ENCODE assay signal across 25 cellular contexts in the genomic region with DNA sequence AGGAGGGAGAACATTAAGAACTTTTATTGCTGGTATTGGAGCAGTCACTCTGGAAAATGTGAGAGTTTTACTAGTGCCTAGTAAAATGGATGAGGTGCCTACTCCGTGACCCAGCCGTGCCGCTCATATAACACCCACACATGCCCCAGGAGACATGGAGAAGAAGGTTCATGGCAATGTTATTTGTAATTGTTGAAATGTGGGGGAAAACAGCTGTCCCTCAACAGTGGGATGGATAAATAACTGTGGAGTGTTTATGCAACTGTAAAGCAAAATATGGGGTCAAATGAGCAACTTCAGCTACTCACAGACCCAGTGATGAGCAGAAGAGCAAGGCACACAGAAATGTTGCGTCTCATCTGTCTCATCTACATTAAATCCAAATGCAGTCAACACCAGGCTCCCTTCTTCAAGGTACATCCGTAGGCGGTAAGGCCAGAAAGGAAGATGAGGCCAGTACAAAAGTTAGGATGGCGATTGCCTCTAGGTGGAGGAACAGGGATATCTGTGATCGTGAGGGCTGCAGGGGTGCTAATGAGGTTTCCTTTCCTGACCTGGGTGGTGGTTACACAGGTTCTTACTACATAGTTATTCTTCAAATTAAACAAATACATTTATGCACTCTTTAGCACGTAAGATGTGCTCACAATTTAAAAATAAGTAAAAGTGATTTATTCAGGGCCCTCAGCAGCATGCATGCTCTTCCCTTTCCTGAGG. TPM values are rescaled to one million over a fixed set of nuclear protein-coding genes. Genes with fewer than 3 reads are reported as not detected.
DNase-seq lines count a peak whose midpoint lies in the region; ATAC-seq and TF ChIP-seq lines count a peak whose summit lies in the region.
"Had no signal": no experiment of that assay in that cellular context is flagged by ENCODE, and none has a peak within 500 bp of the region (broad histone marks: within the 10 kb centered on the region; RNA-seq: fewer than 3 reads in every experiment).

No MANE protein-coding gene starts in this region.

- H2BK15ac ChIP-seq in IMR-90 (ENCODE audit: low read depth, low read length), result peak overlapping the region; percentile 31; the same call in 1 of the 3 replicates

- no peaks in the 10 kb centered on the region for H3K9me3 Mint-ChIP-seq in endodermal cell
- H3K9me3 Mint-ChIP-seq: activated CD8-positive, alpha-beta T cell treated with anti-CD3 and anti-CD28 coated beads for 36 hours; activated T-cell treated with anti-CD3 and anti-CD28 coated beads, Interleukin-2, amount 50 U/mL, for 24 hours; CD4-positive, alpha-beta memory T cell; effector memory CD8-positive, alpha-beta T cell; memory B cell; natural killer cell had no signal

- DNase-seq in IMR-90 (no peak), endodermal cell (no peak), osteoblast (ENCODE audit: insufficient read length, low spot score, missing footprints) (peak; percentile 89), NCI-H2081 (lab: John Stamatoyannopoulos, UW) (no peak), NCI-H2227 treated with DMSO at 0.1 percent for 48 hours (lab: John Stamatoyannopoulos, UW) (no peak)
- DNase-seq: activated CD4-positive, CD25-positive, alpha-beta regulatory T cell; activated CD8-positive, alpha-beta T cell treated with anti-CD3 and anti-CD28 coated beads for 36 hours; activated T-cell treated with anti-CD3 and anti-CD28 coated beads, Interleukin-2, amount 50 U/mL, for 24 hours; CD4-positive, alpha-beta memory T cell; DMS79; effector memory CD8-positive, alpha-beta T cell; esophagus squamous epithelium; left cardiac atrium; natural killer cell; NCI-H226; stimulated activated CD4-positive, alpha-beta T cell treated with anti-CD3 and anti-CD28 coated beads, Interleukin-2, amount 100 ng/mL, for 48 hours; stimulated activated naive CD8-positive, alpha-beta T cell treated with anti-CD3 and anti-CD28 coated beads, Interleukin-15, Interleukin-2, amounts not matched to agents 100 U/mL and 50 U/mL, for 24 hours; thyroid gland had no signal

- peak overlapping the region; percentile 19; the same call in 1 of the 2 replicates for H3K4ac ChIP-seq in IMR-90 (ENCODE audit: low read depth, low read length)

- intact Hi-C loops in IMR-90 (cut with micrococcal nuclease), result no loop called here

- H3K79me1 ChIP-seq in IMR-90 (ENCODE audit: low read depth in 1 of 2, low read length in 2 of 2), result no peaks in the 10 kb centered on the region

- H3K4me3 Mint-ChIP-seq in endodermal cell, result no peak overlapping the region
- H3K4me3 Mint-ChIP-seq: activated CD8-positive, alpha-beta T cell treated with anti-CD3 and anti-CD28 coated beads for 36 hours; activated naive CD8-positive, alpha-beta T cell; activated T-cell treated with anti-CD3 and anti-CD28 coated beads, Interleukin-2, amount 50 U/mL, for 24 hours; CD4-positive, alpha-beta memory T cell; effector memory CD8-positive, alpha-beta T cell; memory B cell; natural killer cell had no signal

- TF ChIP-seq CTCF in IMR-90 (conservative IDR thresholded peaks at IDR 0.05; ENCODE audit: low read depth, low read length) (no peak), endodermal cell (conservative IDR thresholded peaks at IDR 0.05) (peak; percentile 49), osteoblast (IDR thresholded peaks at IDR 0.05; ENCODE audit: extremely low read depth, low read depth, low read length) (no peak)

- H3K36me3 Mint-ChIP-seq in endodermal cell (ENCODE audit: low read depth), result no peaks in the 10 kb centered on the region
- H3K36me3 Mint-ChIP-seq: activated naive CD8-positive, alpha-beta T cell; CD4-positive, alpha-beta memory T cell; memory B cell; natural killer cell had no signal

- peaks cover 0 to 17% (median 0%) of the 10 kb centered on the region in 11 experiments; a peak in 3 of 22 replicates for H3K27me3 ChIP-seq in BLaER1 treated with 17β-estradiol and CSF1 and Interleukin-3, amounts not matched to agents 10 nM and 100 nM
- no peaks in the 10 kb centered on the region; the same call in 1 of the 2 replicates for H3K27me3 ChIP-seq in IMR-90 (ENCODE audit: control insufficient read depth, insufficient read depth, low read length)
- no peaks in the 10 kb centered on the region for H3K27me3 ChIP-seq in endodermal cell (ENCODE audit: control insufficient read depth, insufficient read depth, low read length, poor library complexity, severe bottlenecking)
- no peaks in the 10 kb centered on the region for H3K27me3 ChIP-seq in osteoblast (ENCODE audit: insufficient read depth, low read length)
- H3K27me3 ChIP-seq: Peyer's patch, thyroid gland had no signal

- POLR2A ChIA-PET in IMR-90 (lab: Charles Lee; ENCODE audit: unreplicated experiment), result no interaction called here

- H2BK5ac ChIP-seq in IMR-90 (ENCODE audit: low read depth, low read length, poor library complexity, severe bottlenecking), result no peak overlapping the region

- no peak overlapping the region for H2BK120ac ChIP-seq in IMR-90 (ENCODE audit: low read depth, low read length)

- no peaks in the 10 kb centered on the region for H3K79me2 ChIP-seq in osteoblast (ENCODE audit: insufficient read depth, low read length)

- H2AK5ac ChIP-seq in IMR-90 (ENCODE audit: low read depth, low read length), result peak overlapping the region; percentile 28; the same call in 1 of the 2 replicates

- ATAC-seq in IMR-90 (ENCODE audit: low read depth), result no peak
- ATAC-seq in HG03280 (IDR thresholded peaks at IDR 0.05; ENCODE audit: unreplicated experiment), result no peak
- ATAC-seq: activated CD8-positive, alpha-beta T cell treated with anti-CD3 and anti-CD28 coated beads for 36 hours; effector memory CD8-positive, alpha-beta T cell; natural killer cell; stimulated activated naive CD8-positive, alpha-beta T cell treated with anti-CD3 and anti-CD28 coated beads, Interleukin-15, Interleukin-2, amounts not matched to agents 100 U/mL and 50 U/mL, for 24 hours had no signal

- dilution Hi-C loops in IMR-90 (cut with HindIII; ENCODE audit: low sequenced_read_pairs, unreplicated experiment), result no loop called here

- no peak overlapping the region; the same call in 1 of the 2 replicates for H3K18ac ChIP-seq in IMR-90 (ENCODE audit: low read depth, low read length)

- H3K4me2 ChIP-seq in BLaER1 treated with 17β-estradiol and CSF1 and Interleukin-3, amounts not matched to agents 10 nM and 100 nM, result peak overlapping the region; percentile 85 to 99 (median 94)
- H3K4me2 ChIP-seq in IMR-90 (ENCODE audit: low read depth, low read length) (no peak overlapping the region), osteoblast (ENCODE audit: insufficient read depth, low read length) (peak overlapping the region; percentile 58)

- peaks cover 0 to under 1% (median 0%) of the 10 kb centered on the region in 11 experiments; a peak in 1 of 22 replicates for H3K36me3 ChIP-seq in BLaER1 treated with 17β-estradiol and CSF1 and Interleukin-3, amounts not matched to agents 10 nM and 100 nM
- H3K36me3 ChIP-seq in IMR-90 (ENCODE audit: control insufficient read depth, insufficient read depth, low read length) (no peaks in the 10 kb centered on the region), endodermal cell (ENCODE audit: control insufficient read depth, insufficient read depth, low read length) (no peaks in the 10 kb centered on the region), osteoblast (ENCODE audit: insufficient read depth, low read length) (no peaks in the 10 kb centered on the region)
- H3K36me3 ChIP-seq: esophagus squamous epithelium, Peyer's patch, thyroid gland had no signal

- no peak overlapping the region; a peak in 1 of 4 replicates for H4K8ac ChIP-seq in IMR-90 (ENCODE audit: low read depth in 2 of 2, low read length in 2 of 2)

- no peak for TF ChIP-seq POLR2A in IMR-90 (IDR thresholded peaks at IDR 0.05; ENCODE audit: low read depth, low read length)

- peak overlapping the region in 9 of 11 experiments; percentile 37 to 80 (median 60); a peak in 16 of 22 replicates for H3K9ac ChIP-seq in BLaER1 treated with 17β-estradiol and CSF1 and Interleukin-3, amounts not matched to agents 10 nM and 100 nM
- H3K9ac ChIP-seq in IMR-90 (ENCODE audit: low read depth, low read length) (no peak overlapping the region), endodermal cell (ENCODE audit: extremely low read depth, low read length, poor library complexity, severe bottlenecking) (no peak overlapping the region)

- no CpG with 5 or more reads among the region's 9 CpGs for WGBS in IMR-90 (ENCODE audit: extremely low coverage in 2 of 2, insufficient read length in 1 of 2), 2 experiments
- 85 to 100% methylated on average over 1 to 9 of the region's 9 CpGs for WGBS in endodermal cell (ENCODE audit: insufficient coverage in 1 of 2, insufficient read length in 1 of 2), 2 experiments

- peaks cover 45% of the 10 kb centered on the region for H3K4me1 Mint-ChIP-seq in endodermal cell
- H3K4me1 Mint-ChIP-seq: CD4-positive, alpha-beta memory T cell; natural killer cell had no signal

- peaks cover 15% of the 10 kb centered on the region; the same call in 1 of the 2 replicates for H3K9me1 ChIP-seq in IMR-90 (ENCODE audit: insufficient read depth, low read length)

- no peaks in the 10 kb centered on the region for H3K9me3 ChIP-seq in BLaER1 treated with 17β-estradiol and CSF1 and Interleukin-3, amounts not matched to agents 10 nM and 100 nM (replicated peaks in 1 of 11)
- H3K9me3 ChIP-seq in IMR-90 (ENCODE audit: control insufficient read depth, insufficient read depth, low read length) (no peaks in the 10 kb centered on the region), endodermal cell (ENCODE audit: control insufficient read depth, low read length) (no peaks in the 10 kb centered on the region), osteoblast (ENCODE audit: low read depth, low read length) (no peaks in the 10 kb centered on the region)
- H3K9me3 ChIP-seq: esophagus squamous epithelium, Peyer's patch, thyroid gland had no signal

- peaks cover 96 to 100% (median 100%) of the 10 kb centered on the region in 10 experiments for H3K4me1 ChIP-seq in BLaER1 treated with 17β-estradiol and CSF1 and Interleukin-3, amounts not matched to agents 10 nM and 100 nM
- H3K4me1 ChIP-seq in IMR-90 (ENCODE audit: control insufficient read depth, insufficient read depth, low read length) (peaks cover 22% of the 10 kb centered on the region), endodermal cell (ENCODE audit: control insufficient read depth, insufficient read depth, low read length) (peaks cover 18% of the 10 kb centered on the region), osteoblast (ENCODE audit: insufficient read depth, low read length) (peaks cover 36% of the 10 kb centered on the region)

- in situ Hi-C loops in IMR-90 (cut with MboI; ENCODE audit: low sequenced_read_pairs), result no loop called here

- no peak overlapping the region for H3K56ac ChIP-seq in IMR-90 (ENCODE audit: extremely low read depth, insufficient read depth, low read length)

- peak overlapping the region in 7 of 10 experiments; percentile 7 to 64 (median 43); a peak in 7 of 20 replicates for H3K4me3 ChIP-seq in BLaER1 treated with 17β-estradiol and CSF1 and Interleukin-3, amounts not matched to agents 10 nM and 100 nM
- H3K4me3 ChIP-seq in IMR-90 (ENCODE audit: insufficient read depth, low read depth, low read length), result no peak overlapping the region
- H3K4me3 ChIP-seq in endodermal cell (ENCODE audit: low read length), result no peak overlapping the region
- peak overlapping the region; percentile 28 for H3K4me3 ChIP-seq in osteoblast (ENCODE audit: insufficient read depth, low read length)
- H3K4me3 ChIP-seq: esophagus squamous epithelium, Peyer's patch, skin epidermis, thyroid gland had no signal

- no peak for TF ChIP-seq RAD21 in IMR-90 (IDR thresholded peaks at IDR 0.05; ENCODE audit: low read length)

- H2AFZ ChIP-seq in IMR-90 (replicated peaks; ENCODE audit: low read length, poor library complexity) (peak overlapping the region; percentile 61), osteoblast (ENCODE audit: low read length) (peak overlapping the region; percentile 2)

- no peak overlapping the region for H3K27ac Mint-ChIP-seq in endodermal cell
- H3K27ac Mint-ChIP-seq: activated CD8-positive, alpha-beta T cell treated with anti-CD3 and anti-CD28 coated beads for 36 hours; activated naive CD8-positive, alpha-beta T cell; activated T-cell treated with anti-CD3 and anti-CD28 coated beads, Interleukin-2, amount 50 U/mL, for 24 hours; effector memory CD8-positive, alpha-beta T cell; memory B cell; natural killer cell had no signal

- no peaks in the 10 kb centered on the region for H3K27me3 Mint-ChIP-seq in endodermal cell (ENCODE audit: insufficient read depth)
- H3K27me3 Mint-ChIP-seq: activated CD8-positive, alpha-beta T cell treated with anti-CD3 and anti-CD28 coated beads for 36 hours; activated naive CD8-positive, alpha-beta T cell had no signal

- no TSS peak for BruUV-seq in IMR-90 (replicated peaks; lab: Mats Ljungman, UMichigan)

- H2BK20ac ChIP-seq in IMR-90 (ENCODE audit: low read depth, low read length), result peak overlapping the region; percentile 8; the same call in 1 of the 2 replicates

- no peak overlapping the region; the same call in 1 of the 2 replicates for H4K91ac ChIP-seq in IMR-90 (ENCODE audit: insufficient read depth, low read depth, low read length)

- H4K5ac ChIP-seq in IMR-90 (ENCODE audit: low read depth, low read length), result no peak overlapping the region; the same call in 1 of the 2 replicates

- peak overlapping the region in 9 of 11 experiments; percentile 44 to 79 (median 70); a peak in 16 of 22 replicates for H3K27ac ChIP-seq in BLaER1 treated with 17β-estradiol and CSF1 and Interleukin-3, amounts not matched to agents 10 nM and 100 nM
- no peak overlapping the region; the same call in 1 of the 2 replicates for H3K27ac ChIP-seq in IMR-90 (ENCODE audit: insufficient read depth, low read length)
- no peak overlapping the region for H3K27ac ChIP-seq in endodermal cell (ENCODE audit: low read depth, low read length)
- peak overlapping the region; percentile 82 for H3K27ac ChIP-seq in osteoblast (ENCODE audit: low read depth, low read length)
- H3K27ac ChIP-seq: Peyer's patch, skin epidermis, thyroid gland had no signal

- no peak overlapping the region for H3K23ac ChIP-seq in IMR-90 (ENCODE audit: low read depth, low read length)

- H4K20me1 ChIP-seq in BLaER1 treated with 17β-estradiol and CSF1 and Interleukin-3, amounts not matched to agents 10 nM and 100 nM, result peaks cover 0 to 8% (median 0%) of the 10 kb centered on the region in 11 experiments; a peak in 1 of 22 replicates
- H4K20me1 ChIP-seq in IMR-90 (ENCODE audit: insufficient read depth, low read length) (no peaks in the 10 kb centered on the region), osteoblast (ENCODE audit: insufficient read depth, low read length) (no peaks in the 10 kb centered on the region)

- H2AK9ac ChIP-seq in IMR-90 (replicated peaks; ENCODE audit: low read depth, low read length, poor library complexity), result no peak overlapping the region

- peak overlapping the region; percentile 68 for H3K14ac ChIP-seq in IMR-90 (replicated peaks; ENCODE audit: low read depth, low read length)

- CTCF ChIA-PET in IMR-90 (lab: Yijun Ruan, JAX), result no interaction called here

RNA-seq across cellular contexts. Expression of a gene that starts 1.3 kb away (rescaled TPM):
- total RNA-seq in IMR-90 (2012; rRNA removed) (not detected in 2 replicates), endodermal cell (not detected), osteoblast (under 0.01 and 0.29 TPM in 2 replicates)
- polyA plus RNA-seq in IMR-90 (2012; rRNA removed), result not detected in 2 replicates
- polyA plus RNA-seq in IMR-90 (2012; cell fraction: cytosol; rRNA removed), result not detected in 2 replicates
- polyA plus RNA-seq in IMR-90 (2012; cell fraction: nucleus; rRNA removed; ENCODE audit: low replicate concordance), result not detected in 2 replicates
- polyA plus RNA-seq in endodermal cell (2013, experiment 1 of 2), result not detected
- not detected for polyA plus RNA-seq in endodermal cell (2013, experiment 2 of 2)
- total RNA-seq: activated CD8-positive, alpha-beta T cell treated with anti-CD3 and anti-CD28 coated beads for 36 hours; CD4-positive, alpha-beta memory T cell; esophagus squamous epithelium; left cardiac atrium; MCF 10A; natural killer cell; Peyer's patch had no signal
- polyA plus RNA-seq: CD4-positive, alpha-beta memory T cell had no signal

RNA-seq across cellular contexts. Expression of a gene that starts 9.6 kb away (rescaled TPM):
- total RNA-seq in IMR-90 (2012; rRNA removed) (0.28 TPM in 1 of 2 replicates, not detected in the other), endodermal cell (1 to 10 TPM in 1 of 2 donors, under 1 TPM in 1; 0.18 to 1.1 TPM), osteoblast (273 and 932 TPM in 2 replicates)
- polyA plus RNA-seq in IMR-90 (2012; rRNA removed), result 0.17 TPM in 1 of 2 replicates, not detected in the other
- 0.25 TPM in 1 of 2 replicates, not detected in the other for polyA plus RNA-seq in IMR-90 (2012; cell fraction: cytosol; rRNA removed)
- 0.86 and 1.1 TPM in 2 replicates for polyA plus RNA-seq in IMR-90 (2012; cell fraction: nucleus; rRNA removed; ENCODE audit: low replicate concordance)
- polyA plus RNA-seq in endodermal cell (2013, experiment 1 of 2), result 0.71 TPM
- polyA plus RNA-seq in endodermal cell (2013, experiment 2 of 2), result 1.3 TPM
- total RNA-seq: activated CD8-positive, alpha-beta T cell treated with anti-CD3 and anti-CD28 coated beads for 36 hours had no signal
- polyA plus RNA-seq: CD4-positive, alpha-beta memory T cell had no signal

RNA-seq across cellular contexts. Expression of a gene that starts 49.4 kb away (rescaled TPM):
- total RNA-seq in IMR-90 (2012; rRNA removed) (under 0.01 and 0.36 TPM in 2 replicates), endodermal cell (1 to 10 TPM; 2.0 to 2.1 TPM), osteoblast (4.0 and 9.1 TPM in 2 replicates)
- polyA plus RNA-seq in IMR-90 (2012; rRNA removed), result 0.56 and 0.66 TPM in 2 replicates
- 0.38 and 1.4 TPM in 2 replicates for polyA plus RNA-seq in IMR-90 (2012; cell fraction: cytosol; rRNA removed)
- 0.35 and 0.48 TPM in 2 replicates for polyA plus RNA-seq in IMR-90 (2012; cell fraction: nucleus; rRNA removed; ENCODE audit: low replicate concordance)
- polyA plus RNA-seq in endodermal cell (2013, experiment 1 of 2), result 4.3 TPM
- polyA plus RNA-seq in endodermal cell (2013, experiment 2 of 2), result 4.1 TPM
- total RNA-seq: activated CD8-positive, alpha-beta T cell treated with anti-CD3 and anti-CD28 coated beads for 36 hours; CD4-positive, alpha-beta memory T cell; natural killer cell had no signal

RNA-seq across cellular contexts. Expression of a gene that starts 52.6 kb away (rescaled TPM):
- total RNA-seq in IMR-90 (2012; rRNA removed), result not detected in 2 replicates
- polyA plus RNA-seq in IMR-90 (2012; rRNA removed), result not detected in 2 replicates
- polyA plus RNA-seq in IMR-90 (2012; cell fraction: cytosol; rRNA removed), result not detected in 2 replicates
- polyA plus RNA-seq in IMR-90 (2012; cell fraction: nucleus; rRNA removed; ENCODE audit: low replicate concordance), result not detected in 2 replicates
- under 1 TPM in 1 of 2 donors, not detected in 1; 0.07 TPM for total RNA-seq in endodermal cell
- not detected for polyA plus RNA-seq in endodermal cell (2013, experiment 1 of 2)
- not detected for polyA plus RNA-seq in endodermal cell (2013, experiment 2 of 2)
- under 0.01 TPM in 1 of 2 replicates, not detected in the other for total RNA-seq in osteoblast
- total RNA-seq: MCF 10A had no signal
- polyA plus RNA-seq: CD4-positive, alpha-beta memory T cell had no signal

Comparison
In these comparisons a context has a peak if more than half of its experiments do, and no peak if none do; other contexts are left out.
1. H3K27ac ChIP-seq: peak in BLaER1 treated with 17β-estradiol and CSF1 and Interleukin-3, amounts not matched to agents 10 nM and 100 nM (9 of 11) and osteoblast (single experiment); none in IMR-90 (single experiment) and endodermal cell (single experiment).
2. H3K4me3 ChIP-seq: peak in BLaER1 treated with 17β-estradiol and CSF1 and Interleukin-3, amounts not matched to agents 10 nM and 100 nM (7 of 10) and osteoblast (single experiment); none in IMR-90 (single experiment) and endodermal cell (single experiment).
3. H3K9ac ChIP-seq: peak in BLaER1 treated with 17β-estradiol and CSF1 and Interleukin-3, amounts not matched to agents 10 nM and 100 nM (9 of 11); none in IMR-90 (single experiment) and endodermal cell (single experiment).
4. RNA of a gene that starts 9.6 kb away (total RNA-seq): 273 to 932 TPM in osteoblast; 0.18 to 1.1 TPM in endodermal cell and 0.28 TPM in IMR-90; every median in the first group is over 100 times any median in the second.